8 cellular contexts compared by ENCODE assay signal in the genomic region with DNA sequence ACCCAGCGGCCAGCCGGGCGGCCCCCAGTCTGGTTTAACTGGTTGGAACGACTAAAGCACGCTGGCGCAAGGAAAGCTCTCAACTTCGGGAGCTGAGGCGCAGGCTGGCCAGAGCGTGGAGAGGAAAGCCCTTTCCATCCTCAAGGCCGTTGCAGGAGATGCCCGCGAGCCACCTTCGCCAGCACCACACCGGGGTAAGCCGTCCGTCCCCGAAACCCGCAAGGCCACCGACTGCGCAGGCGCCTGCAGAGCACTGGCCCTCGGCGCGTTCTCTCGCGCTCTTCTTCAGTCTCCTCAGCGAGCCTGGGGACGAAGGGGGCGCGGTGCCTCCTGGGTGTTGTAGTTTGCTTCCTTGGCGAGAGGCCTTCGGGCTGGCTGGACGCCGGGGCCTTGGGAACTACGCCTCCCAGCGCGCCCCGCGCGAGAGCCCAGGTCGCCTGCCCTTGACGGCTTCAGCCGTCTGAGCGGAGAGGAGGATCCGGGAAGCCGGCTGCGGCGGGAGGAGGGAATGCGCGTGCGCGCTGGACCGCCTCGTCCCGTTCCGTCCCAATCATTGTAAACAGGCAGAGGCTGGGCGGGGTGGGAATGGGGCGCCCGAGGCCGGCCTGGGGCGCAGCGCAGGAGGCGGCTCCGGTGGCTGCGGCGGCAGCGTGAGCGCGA. TPM values are rescaled to one million over a fixed set of nuclear protein-coding genes. Genes with fewer than 3 reads are reported as not detected.
DNase-seq lines count a peak whose midpoint lies in the region; ATAC-seq and TF ChIP-seq lines count a peak whose summit lies in the region.

RALBP1 (plus strand) TSS at position 531 of the 660 bp plus-strand sequence. CDS start 37,533 bp downstream, outside the sequence.

- H3K9me3 ChIP-seq in ovary (no peaks in the 10 kb centered on the region), thyroid gland (no peaks in the 10 kb centered on the region)

- H3K36me3 Mint-ChIP-seq in activated naive CD8-positive, alpha-beta T cell treated with anti-CD3 and anti-CD28 coated beads, Interleukin-2, amount 50 U/mL, for 24 hours (ENCODE audit: low read depth) = peaks cover 14% of the 10 kb centered on the region

- H3K27me3 ChIP-seq in ovary (no peaks in the 10 kb centered on the region), thyroid gland (no peaks in the 10 kb centered on the region)

- ATAC-seq in HG02759 (IDR thresholded peaks at IDR 0.05; ENCODE audit: unreplicated experiment) (peak; percentile 91), Right ventricle myocardium inferior (peak; percentile 99)
- peak; percentile 99 for ATAC-seq in activated naive CD8-positive, alpha-beta T cell treated with anti-CD3 and anti-CD28 coated beads, Interleukin-2, amount 50 U/mL, for 24 hours

- H3K9me3 Mint-ChIP-seq in activated naive CD8-positive, alpha-beta T cell treated with anti-CD3 and anti-CD28 coated beads, Interleukin-2, amount 50 U/mL, for 24 hours = no peaks in the 10 kb centered on the region

- peak within 1 kb of the TSS; percentile 92 for H3K4me3 Mint-ChIP-seq in activated naive CD8-positive, alpha-beta T cell treated with anti-CD3 and anti-CD28 coated beads, Interleukin-2, amount 50 U/mL, for 24 hours

- no peak for TF ChIP-seq EP300 in ovary (IDR thresholded peaks at IDR 0.05)

- intact Hi-C loops in Right ventricle myocardium inferior (cut with DNase I) (loop anchor here (2.0 to 10.0 kb wide), 3 partner anchors 42 to 200 kb away; partner anchors contain the start of gene TWSG1), ovary (cut with DNase I) (no loop called here), thyroid gland (cut with DNase I) (no loop called here)

- peaks cover 16% of the 10 kb centered on the region for H3K4me1 Mint-ChIP-seq in activated naive CD8-positive, alpha-beta T cell treated with anti-CD3 and anti-CD28 coated beads, Interleukin-2, amount 50 U/mL, for 24 hours

- no peaks in the 10 kb centered on the region for H3K36me3 ChIP-seq in ovary
- peaks cover 0 to 6% of the 10 kb centered on the region in 2 donors for H3K36me3 ChIP-seq in thyroid gland

- H3K27ac Mint-ChIP-seq in activated naive CD8-positive, alpha-beta T cell treated with anti-CD3 and anti-CD28 coated beads, Interleukin-2, amount 50 U/mL, for 24 hours = peak within 1 kb of the TSS; percentile 91

- H3K27ac ChIP-seq in ovary (peak within 1 kb of the TSS; percentile 82 to 87), thyroid gland (peak within 1 kb of the TSS; percentile 94 to 95 (median 94))

- TF ChIP-seq POLR2A in ovary (IDR thresholded peaks at IDR 0.05) = peak; percentile 59
- TF ChIP-seq POLR2A in thyroid gland (IDR thresholded peaks at IDR 0.05) = peak; percentile 52 to 90

- peak; percentile 100 for DNase-seq in GM12865 (ENCODE audit: low read depth)
- DNase-seq in NCI-H128 (lab: John Stamatoyannopoulos, UW; ENCODE audit: unreplicated experiment) = peak; percentile 99
- DNase-seq in SW480 (ENCODE audit: low spot score) = peak; percentile 98
- DNase-seq in activated naive CD8-positive, alpha-beta T cell treated with anti-CD3 and anti-CD28 coated beads, Interleukin-2, amount 50 U/mL, for 24 hours = peak; percentile 97
- peak; percentile 100 for DNase-seq in Right ventricle myocardium inferior (ENCODE audit: missing footprints)
- peak; percentile 99 to 100 (median 100) for DNase-seq in ovary
- DNase-seq in thyroid gland = peak; percentile 100

- H3K4me3 ChIP-seq in GM12865 (ENCODE audit: low read depth, low read length) (peak within 1 kb of the TSS; percentile 88), ovary (peak within 1 kb of the TSS; percentile 66), thyroid gland (replicated peaks in 1 of 3) (peak within 1 kb of the TSS; percentile 89 to 95 (median 93))

- H3K4me1 ChIP-seq in ovary (ENCODE audit: insufficient read depth) = peaks cover 2% of the 10 kb centered on the region
- H3K4me1 ChIP-seq in thyroid gland = peaks cover 15% of the 10 kb centered on the region in 2 donors

- WGBS in ovary, 3 donors = 0% methylated on average over 53 to 69 of the region's 69 CpGs
- WGBS in thyroid gland, 2 donors = 1 to 2% methylated on average over 39 to 54 of the region's 69 CpGs

- TF ChIP-seq CTCF in GM12865 (IDR thresholded peaks at IDR 0.05; ENCODE audit: insufficient read depth, low read depth, low read length, missing control alignments) (no peak), ovary (IDR thresholded peaks at IDR 0.05) (peak in 1 of 3 donors; percentile 30), thyroid gland (IDR thresholded peaks at IDR 0.05) (peak in 3 of 6 experiments; percentile 20 to 53 (median 20))

- H3K27me3 Mint-ChIP-seq in activated naive CD8-positive, alpha-beta T cell treated with anti-CD3 and anti-CD28 coated beads, Interleukin-2, amount 50 U/mL, for 24 hours = peaks cover 13% of the 10 kb centered on the region

RNA-seq across cellular contexts. Expression of gene RALBP1, which starts in this region (rescaled TPM):
- total RNA-seq in Right ventricle myocardium inferior (48.7 TPM), ovary (10 to 100 TPM; 24.7 to 55.8 (median 42.1) TPM), thyroid gland (10 to 100 TPM; 46.6 to 69.9 (median 62.8) TPM)
- polyA plus RNA-seq in ovary = 10 to 100 TPM; 31.7 to 66.3 TPM

Comparison
In these comparisons a context has a peak if more than half of its experiments do, and no peak if none do; other contexts are left out.
1. Peak in every context shown above with its lines: DNase-seq, ATAC-seq, H3K4me3 ChIP-seq and H3K27ac ChIP-seq.